ENCODE assay signal across 1 cellular context in genomic region chr7:26199301-26200112, GRCh38.
TF ChIP-seq lines count a peak whose summit lies in the region.

No MANE protein-coding gene starts in this region.

TF ChIP-seq in SK-N-SH, 30 proteins besides CTCF, POLR2A, EP300 and RAD21 (continued from another document):
- TF ChIP-seq CHD2 (IDR thresholded peaks at IDR 0.05; ENCODE audit: low read length, partially characterized antibody) (no peak), SIN3A (IDR thresholded peaks at IDR 0.05; ENCODE audit: borderline replicate concordance, low read depth, low read length) (0 out of 2 replicates have a peak, but pooled peaks have one; percentile 5), TAF1 (IDR thresholded peaks at IDR 0.05; ENCODE audit: borderline replicate concordance, low read depth, low read length) (peak; percentile 70), IRF3 (IDR thresholded peaks at IDR 0.05; ENCODE audit: low read depth, low read length) (no peak), TCF12 (IDR thresholded peaks at IDR 0.05) (no peak), FOXM1 (IDR thresholded peaks at IDR 0.05; ENCODE audit: low read depth) (0 out of 2 replicates have a peak, but pooled peaks have one; percentile 11)
